In genomic region chr18:54679318-54680149, GRCh38 we compare ENCODE assay signal across 10 cellular contexts.
DNase-seq lines count a peak whose midpoint lies in the region; ATAC-seq and TF ChIP-seq lines count a peak whose summit lies in the region.
"Had no signal": no experiment of that assay in that cellular context is flagged by ENCODE, and none has a peak within 500 bp of the region (broad histone marks: within the 10 kb centered on the region; RNA-seq: fewer than 3 reads in every experiment).

No MANE protein-coding gene starts in this region.

- H3K27me3 ChIP-seq in suprapubic skin (no peaks in the 10 kb centered on the region), psoas muscle (ENCODE audit: insufficient read depth in 3 of 3, low read length in 2 of 3) (no peaks in the 10 kb centered on the region)

- H3K4me1 Mint-ChIP-seq in activated naive CD8-positive, alpha-beta T cell treated with anti-CD3 and anti-CD28 coated beads, Interleukin-2, amount 50 U/mL, for 24 hours: no peaks in the 10 kb centered on the region

- 35% methylated on average over 4 of the region's 4 CpGs for WGBS in suprapubic skin
- 25 to 28% (median 28%) methylated on average over 4 of the region's 4 CpGs for WGBS in psoas muscle, 3 donors

- H3K4me3 Mint-ChIP-seq in activated naive CD8-positive, alpha-beta T cell treated with anti-CD3 and anti-CD28 coated beads, Interleukin-2, amount 50 U/mL, for 24 hours: no peak overlapping the region
- H3K4me3 Mint-ChIP-seq: T-cell had no signal

- TF ChIP-seq CTCF in suprapubic skin (IDR thresholded peaks at IDR 0.05): peak; percentile 40 to 45
- no peak for TF ChIP-seq CTCF in psoas muscle (IDR thresholded peaks at IDR 0.05)

- H3K27me3 Mint-ChIP-seq in activated naive CD8-positive, alpha-beta T cell treated with anti-CD3 and anti-CD28 coated beads, Interleukin-2, amount 50 U/mL, for 24 hours: peaks cover 1% of the 10 kb centered on the region

- no peak for TF ChIP-seq POLR2A in suprapubic skin (IDR thresholded peaks at IDR 0.05)

- H3K4me1 ChIP-seq in suprapubic skin (no peaks in the 10 kb centered on the region), psoas muscle (no peaks in the 10 kb centered on the region)

- intact Hi-C loops in psoas muscle (cut with DNase I): loop anchor here (5.0 to 10.0 kb wide), 2 partner anchors 125 to 303 kb away; no protein-coding TSS in a partner anchor

- H3K27ac ChIP-seq in suprapubic skin (no peak overlapping the region), psoas muscle (no peak overlapping the region)

- H3K36me3 ChIP-seq in suprapubic skin (no peaks in the 10 kb centered on the region), psoas muscle (ENCODE audit: insufficient read depth in 1 of 2, low read depth in 1 of 2) (no peaks in the 10 kb centered on the region)

- H3K36me3 Mint-ChIP-seq in activated naive CD8-positive, alpha-beta T cell treated with anti-CD3 and anti-CD28 coated beads, Interleukin-2, amount 50 U/mL, for 24 hours (ENCODE audit: low read depth): no peaks in the 10 kb centered on the region
- H3K36me3 Mint-ChIP-seq: T-cell had no signal

- no peak overlapping the region for H3K27ac Mint-ChIP-seq in activated naive CD8-positive, alpha-beta T cell treated with anti-CD3 and anti-CD28 coated beads, Interleukin-2, amount 50 U/mL, for 24 hours
- H3K27ac Mint-ChIP-seq: T-cell had no signal

- ATAC-seq in GM21786 (IDR thresholded peaks at IDR 0.05; ENCODE audit: unreplicated experiment): peak; percentile 74
- ATAC-seq in activated naive CD8-positive, alpha-beta T cell treated with anti-CD3 and anti-CD28 coated beads, Interleukin-2, amount 50 U/mL, for 24 hours: peak; percentile 36
- ATAC-seq in psoas muscle: no peak

- no peaks in the 10 kb centered on the region for H3K9me3 Mint-ChIP-seq in activated naive CD8-positive, alpha-beta T cell treated with anti-CD3 and anti-CD28 coated beads, Interleukin-2, amount 50 U/mL, for 24 hours
- H3K9me3 Mint-ChIP-seq: T-cell had no signal

- H3K9me3 ChIP-seq in suprapubic skin: no peaks in the 10 kb centered on the region
- no peaks in the 10 kb centered on the region for H3K9me3 ChIP-seq in psoas muscle

- peak; percentile 68 for DNase-seq in DMS 273 (lab: John Stamatoyannopoulos, UW; ENCODE audit: unreplicated experiment)
- DNase-seq in NCI-H1930 (lab: John Stamatoyannopoulos, UW): peak; percentile 17 to 32
- no peak for DNase-seq in activated naive CD8-positive, alpha-beta T cell treated with anti-CD3 and anti-CD28 coated beads, Interleukin-2, amount 50 U/mL, for 24 hours
- DNase-seq in iPS DF 19.7 (ENCODE audit: low read depth, low spot score): peak; percentile 25
- DNase-seq in suprapubic skin (ENCODE audit: low spot score in 2 of 2): no peak
- DNase-seq in psoas muscle: no peak
- DNase-seq in NCI-H187 treated with DMSO at 0.1 percent for 48 hours (lab: John Stamatoyannopoulos, UW): no peak
- DNase-seq: right cardiac atrium had no signal

- H3K4me3 ChIP-seq in suprapubic skin (no peak overlapping the region), psoas muscle (no peak overlapping the region)

- no peak for TF ChIP-seq EP300 in suprapubic skin (IDR thresholded peaks at IDR 0.05)

Comparison
In these comparisons a context has a peak if more than half of its experiments do, and no peak if none do; other contexts are left out.
1. DNase-seq: peak in DMS 273 (single experiment), NCI-H1930 (2 of 2) and iPS DF 19.7 (single experiment); none in activated naive CD8-positive, alpha-beta T cell treated with anti-CD3 and anti-CD28 coated beads, Interleukin-2, amount 50 U/mL, for 24 hours (single experiment), suprapubic skin (0 of 2), psoas muscle (0 of 2) and NCI-H187 treated with DMSO at 0.1 percent for 48 hours (single experiment).
2. ATAC-seq: peak in GM21786 (single experiment) and activated naive CD8-positive, alpha-beta T cell treated with anti-CD3 and anti-CD28 coated beads, Interleukin-2, amount 50 U/mL, for 24 hours (single experiment); none in psoas muscle (0 of 4).